In genomic region chr4:112735474-112735951, GRCh38 we compare ENCODE assay signal across 9 cellular contexts.
DNase-seq lines count a peak whose midpoint lies in the region; ATAC-seq and TF ChIP-seq lines count a peak whose summit lies in the region.
"Had no signal": no experiment of that assay in that cellular context is flagged by ENCODE, and none has a peak within 500 bp of the region (broad histone marks: within the 10 kb centered on the region; RNA-seq: fewer than 3 reads in every experiment).

No MANE protein-coding gene starts in this region.

- no peak overlapping the region; the same call in 1 of the 2 replicates for H3K4me2 ChIP-seq in OCI-LY7 (ENCODE audit: low read length)
- H3K4me2 ChIP-seq in osteoblast (ENCODE audit: insufficient read depth, low read length): no peak overlapping the region

- H3K79me2 ChIP-seq in OCI-LY7 (ENCODE audit: insufficient read depth, low read depth, low read length) (no peaks in the 10 kb centered on the region), osteoblast (ENCODE audit: insufficient read depth, low read length) (no peaks in the 10 kb centered on the region)

- no peaks in the 10 kb centered on the region for H3K9me2 ChIP-seq in OCI-LY7 (ENCODE audit: insufficient read depth, low read length)

- CTCF ChIA-PET in OCI-LY7 (lab: Charles Lee; ENCODE audit: unreplicated experiment): no interaction called here

- no peaks in the 10 kb centered on the region for H3K27me3 Mint-ChIP-seq in activated T-cell treated with anti-CD3 and anti-CD28 coated beads, Interleukin-2, amount 50 U/mL, for 4 hours (ENCODE audit: low read depth)
- H3K27me3 Mint-ChIP-seq in stimulated activated naive B cell treated with anti-CD40 and anti-IgM and Interleukin-4, amounts not matched to agents 10 μg/mL and 1 μg/mL and 100 μg/mL, for 72 hours: no peaks in the 10 kb centered on the region

- peak; percentile 40; the same call in 1 of the 2 replicates for TF ChIP-seq CTCF in OCI-LY7 (conservative IDR thresholded peaks at IDR 0.05; ENCODE audit: low read length)
- TF ChIP-seq CTCF in osteoblast (IDR thresholded peaks at IDR 0.05; ENCODE audit: extremely low read depth, low read depth, low read length): no peak

- H3K36me3 Mint-ChIP-seq in activated T-cell treated with anti-CD3 and anti-CD28 coated beads, Interleukin-2, amount 50 U/mL, for 4 hours (ENCODE audit: insufficient read depth): no peaks in the 10 kb centered on the region
- no peaks in the 10 kb centered on the region for H3K36me3 Mint-ChIP-seq in stimulated activated naive B cell treated with anti-CD40 and anti-IgM and Interleukin-4, amounts not matched to agents 10 μg/mL and 1 μg/mL and 100 μg/mL, for 72 hours

- H3K4me1 ChIP-seq in OCI-LY7 (ENCODE audit: insufficient read depth, low read length, poor library complexity, severe bottlenecking) (peaks cover 10% of the 10 kb centered on the region), osteoblast (ENCODE audit: insufficient read depth, low read length) (no peaks in the 10 kb centered on the region)

- H3K27ac Mint-ChIP-seq in stimulated activated naive B cell treated with anti-CD40 and anti-IgM and Interleukin-4, amounts not matched to agents 10 μg/mL and 1 μg/mL and 100 μg/mL, for 72 hours: peak overlapping the region; percentile 1

- DNase-seq in activated T-cell treated with anti-CD3 and anti-CD28 coated beads, Interleukin-2, amount 50 U/mL, for 4 hours: no peak
- DNase-seq in activated T-cell treated with anti-CD3 and anti-CD28 coated beads for 4 hours (no peak), OCI-LY7 (ENCODE audit: low spot score) (peak; percentile 42), NCI-H510A treated with DMSO at 0.1 percent for 48 hours (lab: John Stamatoyannopoulos, UW) (no peak), dedifferentiated amniotic fluid mesenchymal stem cell (ENCODE audit: extremely low spot score) (no peak), osteoblast (ENCODE audit: insufficient read length, low spot score, missing footprints) (no peak)
- DNase-seq in stimulated activated naive B cell treated with anti-CD40 and anti-IgM and Interleukin-4, amounts not matched to agents 10 μg/mL and 1 μg/mL and 100 μg/mL, for 72 hours: peak; percentile 29

- H4K20me1 ChIP-seq in OCI-LY7 (ENCODE audit: insufficient read depth, low read length) (no peaks in the 10 kb centered on the region), osteoblast (ENCODE audit: insufficient read depth, low read length) (no peaks in the 10 kb centered on the region)

- peak; percentile 79 to 85 for ATAC-seq in activated T-cell treated with anti-CD3 and anti-CD28 coated beads, Interleukin-2, amount 50 U/mL, for 4 hours
- peak; percentile 76 for ATAC-seq in HG02763 (IDR thresholded peaks at IDR 0.05; ENCODE audit: unreplicated experiment)
- ATAC-seq in stimulated activated naive B cell treated with anti-CD40 and anti-IgM and Interleukin-4, amounts not matched to agents 10 μg/mL and 1 μg/mL and 100 μg/mL, for 72 hours (replicated peaks): peak; percentile 92 to 93

- H3K36me3 ChIP-seq in OCI-LY7 (ENCODE audit: insufficient read depth, low read length) (no peaks in the 10 kb centered on the region), osteoblast (ENCODE audit: insufficient read depth, low read length) (no peaks in the 10 kb centered on the region)

- H2AFZ ChIP-seq in OCI-LY7 (ENCODE audit: low read length) (0 out of 2 replicates have a peak overlapping the region, but pooled peaks have one; percentile 19), osteoblast (ENCODE audit: low read length) (no peak overlapping the region)

- H3K9me3 Mint-ChIP-seq in activated T-cell treated with anti-CD3 and anti-CD28 coated beads, Interleukin-2, amount 50 U/mL, for 4 hours: no peaks in the 10 kb centered on the region
- no peaks in the 10 kb centered on the region for H3K9me3 Mint-ChIP-seq in stimulated activated naive B cell treated with anti-CD40 and anti-IgM and Interleukin-4, amounts not matched to agents 10 μg/mL and 1 μg/mL and 100 μg/mL, for 72 hours

- no peak overlapping the region for H3K4me3 ChIP-seq in OCI-LY7 (ENCODE audit: low read depth, low read length, poor library complexity, severe bottlenecking)
- no peak overlapping the region for H3K4me3 ChIP-seq in osteoblast (ENCODE audit: insufficient read depth, low read length)

- H3K9me3 ChIP-seq in OCI-LY7 (ENCODE audit: low read length) (no peaks in the 10 kb centered on the region), osteoblast (ENCODE audit: low read depth, low read length) (no peaks in the 10 kb centered on the region)

- no TSS peak for BruUV-seq in OCI-LY7 (replicated peaks; lab: Mats Ljungman, UMichigan)

- H3K4me3 Mint-ChIP-seq in activated T-cell treated with anti-CD3 and anti-CD28 coated beads, Interleukin-2, amount 50 U/mL, for 4 hours: no peak overlapping the region
- H3K4me3 Mint-ChIP-seq in stimulated activated naive B cell treated with anti-CD40 and anti-IgM and Interleukin-4, amounts not matched to agents 10 μg/mL and 1 μg/mL and 100 μg/mL, for 72 hours: no peak overlapping the region

- H3K27ac ChIP-seq in OCI-LY7 (ENCODE audit: low read depth, low read length, poor library complexity, severe bottlenecking) (no peak overlapping the region), osteoblast (ENCODE audit: low read depth, low read length) (no peak overlapping the region)
- H3K27ac ChIP-seq: HL-60 had no signal

- peaks cover 4% of the 10 kb centered on the region for H3K4me1 Mint-ChIP-seq in activated T-cell treated with anti-CD3 and anti-CD28 coated beads, Interleukin-2, amount 50 U/mL, for 4 hours (ENCODE audit: low read depth)
- peaks cover 11 to 18% of the 10 kb centered on the region in 2 donors for H3K4me1 Mint-ChIP-seq in stimulated activated naive B cell treated with anti-CD40 and anti-IgM and Interleukin-4, amounts not matched to agents 10 μg/mL and 1 μg/mL and 100 μg/mL, for 72 hours

- H3K27me3 ChIP-seq in osteoblast (ENCODE audit: insufficient read depth, low read length): no peaks in the 10 kb centered on the region

- POLR2A ChIA-PET in OCI-LY7 (lab: Charles Lee): interaction anchor here (0.7 to 1.5 kb wide), 4 partner anchors 8 to 1339 kb away, joined by 3 to 4 read pairs (median 4); no protein-coding TSS in a partner anchor

- intact Hi-C loops in OCI-LY7 (cut with micrococcal nuclease; ENCODE audit: unreplicated experiment): no loop called here

Comparison
In these comparisons a context has a peak if more than half of its experiments do, and no peak if none do; other contexts are left out.
1. DNase-seq: peak in OCI-LY7 (single experiment) and stimulated activated naive B cell treated with anti-CD40 and anti-IgM and Interleukin-4, amounts not matched to agents 10 μg/mL and 1 μg/mL and 100 μg/mL, for 72 hours (single experiment); none in activated T-cell treated with anti-CD3 and anti-CD28 coated beads, Interleukin-2, amount 50 U/mL, for 4 hours (single experiment), activated T-cell treated with anti-CD3 and anti-CD28 coated beads for 4 hours (single experiment), NCI-H510A treated with DMSO at 0.1 percent for 48 hours (single experiment), dedifferentiated amniotic fluid mesenchymal stem cell (single experiment) and osteoblast (single experiment).
2. Peak in every context shown above with its lines, with median percentiles within 50 percentile points of each other: ATAC-seq.